9 cellular contexts compared by ENCODE assay signal in the genomic region with DNA sequence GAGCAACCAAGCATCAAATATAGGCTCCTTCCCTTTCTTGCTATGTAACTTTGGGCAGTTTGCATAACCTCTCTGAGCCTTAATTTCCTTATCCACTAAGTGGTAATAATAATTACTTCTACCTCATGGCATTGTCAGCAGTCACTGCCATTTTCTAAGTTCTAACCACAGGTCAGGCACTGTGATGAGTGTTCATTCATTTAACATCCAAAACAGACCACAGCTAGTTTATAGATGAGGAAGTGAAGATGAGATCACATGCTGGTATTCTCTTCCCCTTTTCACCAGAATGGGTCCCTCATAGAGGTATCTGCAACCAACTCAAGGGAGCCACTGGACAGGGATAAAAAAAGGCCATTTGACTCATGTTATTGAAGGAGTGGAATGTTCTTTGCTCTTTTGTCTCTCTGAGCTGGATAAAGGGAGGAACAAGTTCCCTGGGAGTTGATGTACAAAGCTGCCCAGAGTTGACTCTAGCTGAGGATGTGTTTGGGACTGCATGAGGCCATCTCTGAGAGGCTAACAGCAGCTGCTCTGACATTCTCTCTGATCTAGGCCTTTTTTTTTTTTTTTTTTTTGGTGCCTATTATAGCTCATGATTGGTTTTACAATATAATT.
DNase-seq lines count a peak whose midpoint lies in the region; ATAC-seq lines count a peak whose summit lies in the region.
"Had no signal": no experiment of that assay in that cellular context is flagged by ENCODE, and none has a peak within 500 bp of the region (broad histone marks: within the 10 kb centered on the region; RNA-seq: fewer than 3 reads in every experiment).

No MANE protein-coding gene starts in this region.

- intact Hi-C loops in activated T-helper 1 cell treated with anti-CD3 and anti-CD28 coated beads, Interleukin-12 subunit alpha, Interleukin-12 subunit beta, Interleukin-2, Interleukin-4 antibody, amounts not matched to agents 30 ng/mL and 10 ng/mL and 1 ng/mL, durations not matched to agents 14 hours and 24 hours and 36 hours (cut with micrococcal nuclease): no loop called here

- no peaks in the 10 kb centered on the region for H3K36me3 Mint-ChIP-seq in activated T-helper 1 cell treated with anti-CD3 and anti-CD28 coated beads, Interleukin-12 subunit alpha, Interleukin-12 subunit beta, Interleukin-2, Interleukin-4 antibody, amounts not matched to agents 30 ng/mL and 10 ng/mL and 1 ng/mL, durations not matched to agents 14 hours and 24 hours and 36 hours (ENCODE audit: low read depth)

- DNase-seq in CD1c-positive myeloid dendritic cell (ENCODE audit: extremely low spot score) (peak; percentile 88), NCI-H774 (lab: John Stamatoyannopoulos, UW) (no peak), mucosa of gallbladder (ENCODE audit: low spot score) (no peak), SHP77 (lab: John Stamatoyannopoulos, UW) (no peak), HuH-7.5 (ENCODE audit: low spot score) (no peak)
- DNase-seq in activated T-helper 1 cell treated with anti-CD3 and anti-CD28 coated beads, Interleukin-12 subunit alpha, Interleukin-12 subunit beta, Interleukin-2, Interleukin-4 antibody, amounts not matched to agents 30 ng/mL and 10 ng/mL and 1 ng/mL, durations not matched to agents 14 hours and 24 hours and 36 hours (ENCODE audit: low spot score): no peak
- DNase-seq: left cardiac atrium had no signal

- H3K4me1 Mint-ChIP-seq in activated T-helper 1 cell treated with anti-CD3 and anti-CD28 coated beads, Interleukin-12 subunit alpha, Interleukin-12 subunit beta, Interleukin-2, Interleukin-4 antibody, amounts not matched to agents 30 ng/mL and 10 ng/mL and 1 ng/mL, durations not matched to agents 14 hours and 24 hours and 36 hours (ENCODE audit: low read depth): peaks cover 36% of the 10 kb centered on the region

- H3K27ac Mint-ChIP-seq in activated T-helper 1 cell treated with anti-CD3 and anti-CD28 coated beads, Interleukin-12 subunit alpha, Interleukin-12 subunit beta, Interleukin-2, Interleukin-4 antibody, amounts not matched to agents 30 ng/mL and 10 ng/mL and 1 ng/mL, durations not matched to agents 14 hours and 24 hours and 36 hours: peak overlapping the region; percentile 24

- ATAC-seq in GM19438 (IDR thresholded peaks at IDR 0.05; ENCODE audit: low read depth, unreplicated experiment): peak; percentile 91
- peak; percentile 89 for ATAC-seq in HG03280 (IDR thresholded peaks at IDR 0.05; ENCODE audit: unreplicated experiment)

- no peak overlapping the region for H3K4me3 Mint-ChIP-seq in activated T-helper 1 cell treated with anti-CD3 and anti-CD28 coated beads, Interleukin-12 subunit alpha, Interleukin-12 subunit beta, Interleukin-2, Interleukin-4 antibody, amounts not matched to agents 30 ng/mL and 10 ng/mL and 1 ng/mL, durations not matched to agents 14 hours and 24 hours and 36 hours

- H3K27me3 Mint-ChIP-seq in activated T-helper 1 cell treated with anti-CD3 and anti-CD28 coated beads, Interleukin-12 subunit alpha, Interleukin-12 subunit beta, Interleukin-2, Interleukin-4 antibody, amounts not matched to agents 30 ng/mL and 10 ng/mL and 1 ng/mL, durations not matched to agents 14 hours and 24 hours and 36 hours (ENCODE audit: insufficient read depth): no peaks in the 10 kb centered on the region

- H3K9me3 Mint-ChIP-seq in activated T-helper 1 cell treated with anti-CD3 and anti-CD28 coated beads, Interleukin-12 subunit alpha, Interleukin-12 subunit beta, Interleukin-2, Interleukin-4 antibody, amounts not matched to agents 30 ng/mL and 10 ng/mL and 1 ng/mL, durations not matched to agents 14 hours and 24 hours and 36 hours: no peaks in the 10 kb centered on the region
